Comparison of ENCODE assay signal across 7 cellular contexts in the genomic region with DNA sequence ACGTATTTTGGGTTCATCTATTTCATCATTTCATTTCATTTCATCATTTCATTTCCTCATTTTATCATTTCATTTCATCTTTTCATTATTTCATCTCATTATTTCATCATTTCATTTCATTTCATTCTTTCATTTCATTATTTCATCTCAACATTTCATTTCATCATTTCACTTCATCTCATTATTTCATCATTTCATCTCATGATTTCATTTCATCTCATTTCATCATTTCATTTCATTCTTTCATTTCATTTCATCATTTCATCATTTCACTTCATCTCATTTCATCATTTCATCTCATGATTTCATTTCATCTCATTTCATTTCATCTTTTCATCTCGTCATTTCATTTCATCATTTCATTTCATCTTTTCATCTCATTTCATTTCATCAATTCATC.
DNase-seq lines count a peak whose midpoint lies in the region; ATAC-seq, FAIRE-seq and TF ChIP-seq lines count a peak whose summit lies in the region.
"Not testable (repeated sequence)": the region's sequence is repeated elsewhere in the genome, so short reads cannot be mapped to it uniquely, and the experiment has no call there.

No MANE protein-coding gene starts in this region.

- H3K4me1 ChIP-seq in astrocyte (ENCODE audit: insufficient read depth, low read length); HepG2 (ENCODE audit: insufficient read depth, low read length); small intestine (ENCODE audit: control insufficient read depth in 2 of 2, insufficient read depth in 1 of 2, low read depth in 1 of 2, low read length in 1 of 2): not testable (repeated sequence)

- not testable (repeated sequence) for H4K20me1 ChIP-seq in astrocyte (ENCODE audit: insufficient read depth, low read length); HepG2 (ENCODE audit: insufficient read depth, low read length)

- H3K4me3 Mint-ChIP-seq in astrocyte (ENCODE audit: unreplicated experiment): not testable (repeated sequence)

- TF ChIP-seq RAD21 in HepG2 (CRISPR knock-in tag; IDR thresholded peaks at IDR 0.05): not testable (repeated sequence)

- not testable (repeated sequence) for TF ChIP-seq CTCF in astrocyte (IDR thresholded peaks at IDR 0.05; ENCODE audit: insufficient read depth, low read depth, low read length); HepG2 (CRISPR knock-in tag; IDR thresholded peaks at IDR 0.05)

- not testable (repeated sequence) for H3K36me3 ChIP-seq in astrocyte (ENCODE audit: insufficient read depth, low read length); HepG2 (replicated peaks in 1 of 2; ENCODE audit: control insufficient read depth in 1 of 2, insufficient read depth in 2 of 2, low read length in 2 of 2); small intestine (ENCODE audit: control insufficient read depth in 2 of 2, insufficient read depth in 2 of 2, low read length in 2 of 2)

- intact Hi-C loops in HepG2 (cut with micrococcal nuclease; ENCODE audit: unreplicated experiment): not testable (repeated sequence)

- not testable (repeated sequence) for TF ChIP-seq POLR2A in HepG2 (IDR thresholded peaks at IDR 0.05; ENCODE audit: insufficient read depth in 1 of 2, low read depth in 2 of 2, low read length in 2 of 2)

- not testable (repeated sequence) for H3K9ac ChIP-seq in astrocyte (ENCODE audit: low read length); HepG2 (ENCODE audit: insufficient read depth, low read depth, low read length)

- not testable (repeated sequence) for H3K27ac Mint-ChIP-seq in astrocyte (ENCODE audit: unreplicated experiment)

- not testable (repeated sequence) for H3K79me2 ChIP-seq in astrocyte (ENCODE audit: insufficient read depth, low read length); HepG2 (ENCODE audit: insufficient read depth, low read length)

- H3K27me3 ChIP-seq in astrocyte (ENCODE audit: insufficient read depth, low read length); HepG2 (ENCODE audit: control insufficient read depth in 1 of 2, insufficient read depth in 2 of 2, low read length in 2 of 2); small intestine (ENCODE audit: control insufficient read depth in 2 of 2, insufficient read depth in 2 of 2, low read length in 2 of 2): not testable (repeated sequence)

- BruUV-seq in HepG2 (replicated peaks; lab: Mats Ljungman, UMichigan): not testable (repeated sequence)

- CTCF ChIA-PET in HepG2 (lab: Yijun Ruan, JAX; ENCODE audit: low intra/inter-chr PET ratio, low total read pairs): not testable (repeated sequence)

- not testable (repeated sequence) for H3K4me2 ChIP-seq in astrocyte (ENCODE audit: low read length); HepG2 (ENCODE audit: low read depth, low read length)

- H3K4me1 Mint-ChIP-seq in astrocyte (ENCODE audit: low read depth, unreplicated experiment): not testable (repeated sequence)

- TF ChIP-seq EP300 in HepG2 (IDR thresholded peaks at IDR 0.05; ENCODE audit: low read depth in 2 of 2, low read length in 2 of 2); HepG2 (CRISPR knock-in tag; IDR thresholded peaks at IDR 0.05; ENCODE audit: borderline replicate concordance): not testable (repeated sequence)

- H3K27me3 Mint-ChIP-seq in astrocyte (ENCODE audit: low read depth, unreplicated experiment): not testable (repeated sequence)

- in situ Hi-C loops in HepG2 (cut with HindIII; ENCODE audit: extremely low pct_ligation_motif_present, low pct_unique_long_range_greater_than_20kb): not testable (repeated sequence)

- 2% methylated on average over 2 of the region's 2 CpGs for WGBS in HepG2 (ENCODE audit: low lambda C conversion rate)
- 32 to 52% (median 45%) methylated on average over 2 of the region's 2 CpGs for WGBS in small intestine, 3 donors

- H3K9me3 Mint-ChIP-seq in astrocyte (ENCODE audit: unreplicated experiment): not testable (repeated sequence)

- POLR2A ChIA-PET in HepG2 (lab: Yijun Ruan, JAX): not testable (repeated sequence)

- H3K4me3 ChIP-seq in astrocyte (ENCODE audit: insufficient read depth, low read depth, low read length); HepG2 (replicated peaks in 1 of 3; ENCODE audit: insufficient read depth in 1 of 3, low read depth in 2 of 3, low read length in 3 of 3); small intestine (ENCODE audit: low read depth in 1 of 2, low read length in 2 of 2): not testable (repeated sequence)

- not testable (repeated sequence) for H3K36me3 Mint-ChIP-seq in astrocyte (ENCODE audit: low read depth, unreplicated experiment)

- not testable (repeated sequence) for H3K27ac ChIP-seq in astrocyte (ENCODE audit: low read depth, low read length); HepG2 (ENCODE audit: extremely low read length, insufficient read depth, low read length); small intestine (ENCODE audit: low read depth in 1 of 2, low read length in 1 of 2)

- FAIRE-seq in G401.6 (lab: Jason Lieb, UNC) (peak; percentile 63), RCC 7860 (lab: Jason Lieb, UNC) (peak; percentile 70), astrocyte (lab: Jason Lieb, UNC) (peak; percentile 55), colon (lab: Jason Lieb, UNC) (peak; percentile 93), endometrium (lab: Jason Lieb, UNC) (peak; percentile 93), small intestine (lab: Jason Lieb, UNC) (peak; percentile 97)
- not testable (repeated sequence) for FAIRE-seq in HepG2 (lab: Jason Lieb, UNC)

- not testable (repeated sequence) for H3K9me3 ChIP-seq in astrocyte (ENCODE audit: insufficient read depth, low read depth, low read length); small intestine (ENCODE audit: control insufficient read depth, low read depth)
- peaks cover 31% of the 10 kb centered on the region for H3K9me3 ChIP-seq in HepG2 (ENCODE audit: low read length)

- not testable (repeated sequence) for ATAC-seq in HepG2

- DNase-seq in RCC 7860 (ENCODE audit: low spot score); astrocyte (ENCODE audit: low read depth); HepG2 (ENCODE audit: low spot score); small intestine: not testable (repeated sequence)

- H2AFZ ChIP-seq in astrocyte (ENCODE audit: low read depth, low read length); HepG2 (ENCODE audit: low read length): not testable (repeated sequence)

TF ChIP-seq in HepG2, 621 proteins besides CTCF, POLR2A, EP300 and RAD21:
- peak; percentile 84 for TF ChIP-seq ATF7 (IDR thresholded peaks at IDR 0.05)
- not testable (repeated sequence) for TF ChIP-seq ATF7 (CRISPR knock-in tag; IDR thresholded peaks at IDR 0.05)
